Comparison of ENCODE assay signal across 11 cellular contexts in the genomic region with DNA sequence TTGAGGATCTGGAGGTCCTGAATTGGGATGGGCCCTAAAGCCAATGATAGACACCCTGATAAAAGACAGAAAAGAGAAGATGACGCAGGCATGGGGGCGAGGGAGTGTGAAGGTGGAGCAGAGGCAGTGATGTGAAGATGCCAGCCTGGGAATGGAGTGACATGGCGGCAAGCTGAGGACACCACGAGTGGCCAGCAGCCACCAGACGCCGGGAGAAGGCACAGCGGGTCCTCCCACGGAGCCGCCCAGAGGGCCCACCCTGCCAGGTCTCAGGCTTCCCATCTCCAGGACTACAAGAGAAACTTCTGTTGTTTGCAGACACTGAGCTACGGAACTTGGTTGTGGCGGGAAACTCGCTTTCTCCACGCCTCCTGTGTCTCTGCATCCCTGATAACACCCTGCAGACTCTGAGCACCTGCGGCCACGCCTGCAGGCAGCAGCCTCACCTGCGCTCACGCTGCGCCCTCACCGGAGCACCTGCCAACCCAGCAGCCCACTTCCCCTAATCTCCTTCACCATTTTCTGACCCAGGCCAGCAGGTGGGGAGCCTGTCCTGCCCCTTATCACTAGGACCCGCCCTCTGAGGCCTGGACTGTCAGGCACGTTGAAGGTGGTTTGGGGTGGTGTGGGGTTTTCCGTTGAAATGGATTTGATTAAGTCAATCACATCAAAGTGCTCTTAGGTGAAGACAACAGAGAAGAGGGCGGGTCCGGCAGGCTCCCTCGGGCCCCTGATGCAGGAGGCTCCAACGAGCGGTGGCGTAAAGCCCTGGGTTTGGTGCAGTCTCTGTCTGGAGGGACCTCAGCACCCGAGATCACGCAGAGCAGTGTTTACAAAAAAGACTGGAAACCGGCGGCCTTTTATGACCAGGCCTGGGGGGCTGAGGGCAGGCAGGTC. TPM values are rescaled to one million over a fixed set of nuclear protein-coding genes. Genes with fewer than 3 reads are reported as not detected.
A peak's percentile ranks its signal among the peaks of the same experiment; 100 is the strongest.
DNase-seq lines count a peak whose midpoint lies in the region; ATAC-seq and TF ChIP-seq lines count a peak whose summit lies in the region.
"Had no signal": no experiment of that assay in that cellular context is flagged by ENCODE, and none has a peak within 500 bp of the region (broad histone marks: within the 10 kb centered on the region; RNA-seq: fewer than 3 reads in every experiment).

No MANE protein-coding gene starts in this region.

- no peak for DNase-seq in activated T-cell treated with anti-CD3 and anti-CD28 coated beads, Interleukin-2, amount 50 U/mL, for 24 hours
- DNase-seq in activated T-cell treated with anti-CD3 and anti-CD28 coated beads for 4 hours = no peak
- DNase-seq in NCI-H345 (lab: John Stamatoyannopoulos, UW) = peak; percentile 77
- no peak for DNase-seq in activated naive CD4-positive, alpha-beta T cell treated with anti-CD3 and anti-CD28 coated beads, Interleukin-2, amount 50 U/mL, for 72 hours (ENCODE audit: low spot score in 2 of 2)
- no peak for DNase-seq in stimulated activated effector memory CD8-positive, alpha-beta T cell treated with anti-CD3 and anti-CD28 coated beads, Interleukin-12 subunit alpha, Interleukin-12 subunit beta, amount 100 ng/mL, for 72 hours (ENCODE audit: low spot score in 2 of 2)
- DNase-seq in prostate gland (ENCODE audit: low spot score) = no peak
- DNase-seq in SJCRH30 = no peak
- DNase-seq in sciatic nerve (ENCODE audit: low spot score) = no peak
- DNase-seq: NCI-H524 treated with DMSO at 0.1 percent for 48 hours had no signal

- H3K4me3 ChIP-seq in prostate gland (no peak overlapping the region), SJCRH30 (no peak overlapping the region)
- H3K4me3 ChIP-seq: HAP-1, K562 had no signal

- WGBS in prostate gland = 83% methylated on average over 32 of the region's 32 CpGs

- TF ChIP-seq CTCF in prostate gland (IDR thresholded peaks at IDR 0.05) = no peak

- H3K36me3 Mint-ChIP-seq in activated T-cell treated with anti-CD3 and anti-CD28 coated beads, Interleukin-2, amount 50 U/mL, for 24 hours (ENCODE audit: low read depth) = no peaks in the 10 kb centered on the region
- H3K36me3 Mint-ChIP-seq in activated naive CD4-positive, alpha-beta T cell treated with anti-CD3 and anti-CD28 coated beads, Interleukin-2, amount 50 U/mL, for 72 hours = no peaks in the 10 kb centered on the region
- H3K36me3 Mint-ChIP-seq in stimulated activated effector memory CD8-positive, alpha-beta T cell treated with anti-CD3 and anti-CD28 coated beads, Interleukin-12 subunit alpha, Interleukin-12 subunit beta, amount 100 ng/mL, for 72 hours = peaks cover 6% of the 10 kb centered on the region

- ATAC-seq in activated naive CD4-positive, alpha-beta T cell treated with anti-CD3 and anti-CD28 coated beads, Interleukin-2, amount 50 U/mL, for 72 hours = peak; percentile 12 to 22
- ATAC-seq in stimulated activated effector memory CD8-positive, alpha-beta T cell treated with anti-CD3 and anti-CD28 coated beads, Interleukin-12 subunit alpha, Interleukin-12 subunit beta, amount 100 ng/mL, for 72 hours = no peak
- ATAC-seq in sciatic nerve = no peak
- ATAC-seq: K562 had no signal

- peak overlapping the region; percentile 19 for H3K27ac Mint-ChIP-seq in activated T-cell treated with anti-CD3 and anti-CD28 coated beads, Interleukin-2, amount 50 U/mL, for 24 hours
- peak overlapping the region in 1 of 2 donors; percentile 61 for H3K27ac Mint-ChIP-seq in activated naive CD4-positive, alpha-beta T cell treated with anti-CD3 and anti-CD28 coated beads, Interleukin-2, amount 50 U/mL, for 72 hours
- no peak overlapping the region for H3K27ac Mint-ChIP-seq in stimulated activated effector memory CD8-positive, alpha-beta T cell treated with anti-CD3 and anti-CD28 coated beads, Interleukin-12 subunit alpha, Interleukin-12 subunit beta, amount 100 ng/mL, for 72 hours

- no peak overlapping the region for H3K27ac ChIP-seq in prostate gland
- no peak overlapping the region for H3K27ac ChIP-seq in SJCRH30

- H3K9me3 Mint-ChIP-seq in activated T-cell treated with anti-CD3 and anti-CD28 coated beads, Interleukin-2, amount 50 U/mL, for 24 hours = no peaks in the 10 kb centered on the region
- H3K9me3 Mint-ChIP-seq in activated naive CD4-positive, alpha-beta T cell treated with anti-CD3 and anti-CD28 coated beads, Interleukin-2, amount 50 U/mL, for 72 hours = no peaks in the 10 kb centered on the region
- no peaks in the 10 kb centered on the region for H3K9me3 Mint-ChIP-seq in stimulated activated effector memory CD8-positive, alpha-beta T cell treated with anti-CD3 and anti-CD28 coated beads, Interleukin-12 subunit alpha, Interleukin-12 subunit beta, amount 100 ng/mL, for 72 hours

- no peaks in the 10 kb centered on the region for H3K27me3 ChIP-seq in prostate gland (replicated peaks; ENCODE audit: insufficient read depth)
- no peaks in the 10 kb centered on the region for H3K27me3 ChIP-seq in SJCRH30

- H3K36me3 ChIP-seq in prostate gland (no peaks in the 10 kb centered on the region), SJCRH30 (no peaks in the 10 kb centered on the region)
- H3K36me3 ChIP-seq: HAP-1 had no signal

- no peak for TF ChIP-seq POLR2A in prostate gland (IDR thresholded peaks at IDR 0.05)

- no peaks in the 10 kb centered on the region for H3K27me3 Mint-ChIP-seq in activated T-cell treated with anti-CD3 and anti-CD28 coated beads, Interleukin-2, amount 50 U/mL, for 24 hours

- H3K9me3 ChIP-seq in prostate gland (no peaks in the 10 kb centered on the region), SJCRH30 (replicated peaks) (no peaks in the 10 kb centered on the region)
- H3K9me3 ChIP-seq: HAP-1 had no signal

- peaks cover 22% of the 10 kb centered on the region for H3K4me1 Mint-ChIP-seq in activated T-cell treated with anti-CD3 and anti-CD28 coated beads, Interleukin-2, amount 50 U/mL, for 24 hours (ENCODE audit: low read depth)
- peaks cover 26% of the 10 kb centered on the region for H3K4me1 Mint-ChIP-seq in stimulated activated effector memory CD8-positive, alpha-beta T cell treated with anti-CD3 and anti-CD28 coated beads, Interleukin-12 subunit alpha, Interleukin-12 subunit beta, amount 100 ng/mL, for 72 hours

- no peak overlapping the region for H3K4me3 Mint-ChIP-seq in activated T-cell treated with anti-CD3 and anti-CD28 coated beads, Interleukin-2, amount 50 U/mL, for 24 hours
- peak overlapping the region; percentile 55 for H3K4me3 Mint-ChIP-seq in stimulated activated effector memory CD8-positive, alpha-beta T cell treated with anti-CD3 and anti-CD28 coated beads, Interleukin-12 subunit alpha, Interleukin-12 subunit beta, amount 100 ng/mL, for 72 hours

- H3K4me1 ChIP-seq in prostate gland (replicated peaks) (no peaks in the 10 kb centered on the region), SJCRH30 (peaks cover 2% of the 10 kb centered on the region; the same call in 1 of the 2 replicates)
- H3K4me1 ChIP-seq: HAP-1 had no signal

- intact Hi-C loops in prostate gland (cut with DNase I) (no loop called here), sciatic nerve (cut with DNase I) (no loop called here)

RNA-seq across cellular contexts. Expression of a gene that starts 45.2 kb away (rescaled TPM):
- total RNA-seq in activated naive CD4-positive, alpha-beta T cell treated with anti-CD3 and anti-CD28 coated beads, Interleukin-2, amount 50 U/mL, for 72 hours = 10 to 100 TPM in 1 of 2 donors, 1 to 10 TPM in 1; 2.8 to 65.2 TPM
- total RNA-seq in prostate gland = 10 to 100 TPM in 1 of 2 donors, 1 to 10 TPM in 1; 4.1 to 22.6 TPM
- total RNA-seq in SJCRH30 (2014; rRNA removed; shearing (Covaris generic)) = not detected in 2 replicates
- 0.31 TPM for total RNA-seq in sciatic nerve
- total RNA-seq: K562 had no signal

Comparison
In these comparisons a context has a peak if more than half of its experiments do, and no peak if none do; other contexts are left out.
1. ATAC-seq: peak in activated naive CD4-positive, alpha-beta T cell treated with anti-CD3 and anti-CD28 coated beads, Interleukin-2, amount 50 U/mL, for 72 hours (2 of 2); none in stimulated activated effector memory CD8-positive, alpha-beta T cell treated with anti-CD3 and anti-CD28 coated beads, Interleukin-12 subunit alpha, Interleukin-12 subunit beta, amount 100 ng/mL, for 72 hours (single experiment) and sciatic nerve (single experiment).